35 cellular contexts compared by ENCODE assay signal in the genomic region with DNA sequence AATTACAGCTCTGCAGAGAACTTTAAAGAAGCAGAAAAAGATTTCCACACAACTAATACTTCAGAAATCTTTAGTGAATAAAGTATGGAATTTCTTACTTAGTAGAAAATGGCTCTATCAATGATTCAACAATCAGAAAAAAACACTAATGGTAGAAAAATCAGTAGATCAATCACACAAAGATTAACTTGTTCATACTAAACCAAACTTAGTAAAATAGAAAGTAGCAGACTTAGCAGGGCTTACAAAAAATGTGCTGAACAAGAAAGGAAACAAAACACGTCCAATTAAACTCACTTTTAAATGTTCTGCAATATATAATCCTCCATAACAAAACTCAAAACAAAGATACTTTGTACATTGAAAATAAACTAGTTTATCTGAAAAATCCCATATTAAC. TPM values are rescaled to one million over a fixed set of nuclear protein-coding genes. Genes with fewer than 3 reads are reported as not detected.
"Had no signal": no experiment of that assay in that cellular context is flagged by ENCODE, and none has a peak within 500 bp of the region (broad histone marks: within the 10 kb centered on the region; RNA-seq: fewer than 3 reads in every experiment).

No MANE protein-coding gene starts in this region.

- H2AFZ ChIP-seq: hepatocyte had no signal

- H3K4me3 Mint-ChIP-seq: activated CD4-positive, alpha-beta T cell treated with anti-CD3 and anti-CD28 coated beads, Interleukin-2, amount 10 ng/mL, durations not matched to agents 7 days and 5 days; activated CD8-positive, alpha-beta T cell treated with anti-CD3 and anti-CD28 coated beads for 36 hours; activated naive CD4-positive, alpha-beta T cell treated with anti-CD3 and anti-CD28 coated beads, Interleukin-2, amount 50 U/mL, for 24 hours; activated naive CD8-positive, alpha-beta T cell treated with anti-CD3 and anti-CD28 coated beads for 36 hours; activated naive CD8-positive, alpha-beta T cell treated with anti-CD3 and anti-CD28 coated beads, Interleukin-2, amount 50 U/mL, for 24 hours; T-helper 17 cell; T-helper 2 cell treated with Interferon-gamma antibody and Interleukin-4, amounts not matched to agents 5 μg/mL and 100 μg/mL, for 36 hours had no signal

- H3K4me1 ChIP-seq: adrenal gland, body of pancreas, esophagus muscularis mucosa, gastroesophageal sphincter, heart right ventricle had no signal

- H3K79me2 ChIP-seq: hepatocyte had no signal

- H3K27ac ChIP-seq: adrenal gland, body of pancreas, esophagus muscularis mucosa, gastroesophageal sphincter, heart right ventricle, hepatocyte had no signal

- H3K27me3 ChIP-seq: adrenal gland, body of pancreas, esophagus muscularis mucosa, gastroesophageal sphincter, heart right ventricle, hepatocyte had no signal

- H3K9me3 ChIP-seq: body of pancreas, esophagus muscularis mucosa, gastroesophageal sphincter, heart right ventricle had no signal

- DNase-seq: activated CD4-positive, alpha-beta T cell treated with anti-CD3 and anti-CD28 coated beads for 4 hours; activated CD4-positive, alpha-beta T cell treated with anti-CD3 and anti-CD28 coated beads, Interleukin-2, amount 10 ng/mL, durations not matched to agents 7 days and 5 days; activated CD4-positive, alpha-beta T cell treated with anti-CD3 and anti-CD28 coated beads, Interleukin-2, amount 50 U/mL, for 4 hours; activated CD4-positive, CD25-positive, alpha-beta regulatory T cell; activated CD4-positive, CD25-positive, alpha-beta regulatory T cell treated with anti-CD3 and anti-CD28 coated beads, Interleukin-2, amount 50 U/mL, for 72 hours; activated CD8-positive, alpha-beta memory T cell treated with anti-CD3 and anti-CD28 coated beads for 24 hours; activated CD8-positive, alpha-beta T cell treated with anti-CD3 and anti-CD28 coated beads for 36 hours; activated effector memory CD4-positive, alpha-beta T cell treated with Interleukin-2 at 50 U/mL for 16 hours; activated gamma-delta T cell treated with Interleukin-2 at 50 U/mL for 16 hours; activated naive CD4-positive, alpha-beta T cell treated with Interleukin-2 at 50 U/mL for 16 hours; activated naive CD8-positive, alpha-beta T cell treated with anti-CD3 and anti-CD28 coated beads for 36 hours; activated naive CD8-positive, alpha-beta T cell treated with anti-CD3 and anti-CD28 coated beads, Interleukin-2, amount 50 U/mL, for 24 hours; activated T-cell treated with anti-CD3 and anti-CD28 coated beads, Interleukin-2, amount 50 U/mL, for 1 hour; activated T-cell treated with anti-CD3 and anti-CD28 coated beads, Interleukin-2, amount 50 U/mL, for 72 hours; adrenal gland; amygdala; aorta; body of pancreas; caudate nucleus; effector CD8-positive, alpha-beta T cell; erythroblast; foreskin melanocyte; heart right ventricle; T-helper 17 cell; T1000 had no signal

- H3K9me3 Mint-ChIP-seq: activated CD8-positive, alpha-beta T cell treated with anti-CD3 and anti-CD28 coated beads for 36 hours; activated naive CD4-positive, alpha-beta T cell treated with anti-CD3 and anti-CD28 coated beads, Interleukin-2, amount 50 U/mL, for 24 hours; activated naive CD8-positive, alpha-beta T cell treated with anti-CD3 and anti-CD28 coated beads for 36 hours; activated naive CD8-positive, alpha-beta T cell treated with anti-CD3 and anti-CD28 coated beads, Interleukin-2, amount 50 U/mL, for 24 hours; activated T-cell treated with anti-CD3 and anti-CD28 coated beads, Interleukin-2, amount 50 U/mL, for 72 hours; T-helper 2 cell treated with Interferon-gamma antibody and Interleukin-4, amounts not matched to agents 5 μg/mL and 100 μg/mL, for 36 hours had no signal

- ATAC-seq: activated CD8-positive, alpha-beta T cell treated with anti-CD3 and anti-CD28 coated beads for 36 hours; activated naive CD8-positive, alpha-beta T cell treated with anti-CD3 and anti-CD28 coated beads, Interleukin-2, amount 50 U/mL, for 24 hours; body of pancreas; gastroesophageal sphincter; heart right ventricle; T-helper 17 cell had no signal

- H3K27me3 Mint-ChIP-seq: activated CD4-positive, alpha-beta T cell treated with anti-CD3 and anti-CD28 coated beads, Interleukin-2, amount 10 ng/mL, durations not matched to agents 7 days and 5 days; activated CD8-positive, alpha-beta T cell treated with anti-CD3 and anti-CD28 coated beads for 36 hours; activated naive CD4-positive, alpha-beta T cell treated with anti-CD3 and anti-CD28 coated beads, Interleukin-2, amount 50 U/mL, for 24 hours; activated naive CD8-positive, alpha-beta T cell treated with anti-CD3 and anti-CD28 coated beads for 36 hours; activated naive CD8-positive, alpha-beta T cell treated with anti-CD3 and anti-CD28 coated beads, Interleukin-2, amount 50 U/mL, for 24 hours; T-helper 17 cell had no signal

- H3K4me2 ChIP-seq: hepatocyte had no signal

- H3K4me1 Mint-ChIP-seq: activated naive CD4-positive, alpha-beta T cell treated with anti-CD3 and anti-CD28 coated beads, Interleukin-2, amount 50 U/mL, for 24 hours; activated naive CD8-positive, alpha-beta T cell treated with anti-CD3 and anti-CD28 coated beads for 36 hours had no signal

- H3K27ac Mint-ChIP-seq: activated CD4-positive, alpha-beta T cell treated with anti-CD3 and anti-CD28 coated beads, Interleukin-2, amount 10 ng/mL, durations not matched to agents 7 days and 5 days; activated CD8-positive, alpha-beta T cell treated with anti-CD3 and anti-CD28 coated beads for 36 hours; activated naive CD4-positive, alpha-beta T cell treated with anti-CD3 and anti-CD28 coated beads, Interleukin-2, amount 50 U/mL, for 24 hours; activated naive CD8-positive, alpha-beta T cell treated with anti-CD3 and anti-CD28 coated beads for 36 hours; activated naive CD8-positive, alpha-beta T cell treated with anti-CD3 and anti-CD28 coated beads, Interleukin-2, amount 50 U/mL, for 24 hours; activated T-cell treated with anti-CD3 and anti-CD28 coated beads, Interleukin-2, amount 50 U/mL, for 72 hours; T-helper 17 cell; T-helper 2 cell treated with Interferon-gamma antibody and Interleukin-4, amounts not matched to agents 5 μg/mL and 100 μg/mL, for 36 hours had no signal

- H3K36me3 ChIP-seq: adrenal gland had no signal

- H3K4me3 ChIP-seq: adrenal gland, body of pancreas, esophagus muscularis mucosa, gastroesophageal sphincter, heart right ventricle, hepatocyte had no signal

RNA-seq across cellular contexts. Expression of a gene that starts 52.8 kb away (rescaled TPM):
- total RNA-seq: activated naive CD8-positive, alpha-beta T cell treated with anti-CD3 and anti-CD28 coated beads for 36 hours; activated T-cell treated with anti-CD3 and anti-CD28 coated beads, Interleukin-2, amount 50 U/mL, for 72 hours; body of pancreas; chondrocyte; dermis microvascular lymphatic vessel endothelial cell; fibroblast of lung; fibroblast of villous mesenchyme; glomerular endothelial cell; heart right ventricle; hepatocyte had no signal
